In the genomic region with DNA sequence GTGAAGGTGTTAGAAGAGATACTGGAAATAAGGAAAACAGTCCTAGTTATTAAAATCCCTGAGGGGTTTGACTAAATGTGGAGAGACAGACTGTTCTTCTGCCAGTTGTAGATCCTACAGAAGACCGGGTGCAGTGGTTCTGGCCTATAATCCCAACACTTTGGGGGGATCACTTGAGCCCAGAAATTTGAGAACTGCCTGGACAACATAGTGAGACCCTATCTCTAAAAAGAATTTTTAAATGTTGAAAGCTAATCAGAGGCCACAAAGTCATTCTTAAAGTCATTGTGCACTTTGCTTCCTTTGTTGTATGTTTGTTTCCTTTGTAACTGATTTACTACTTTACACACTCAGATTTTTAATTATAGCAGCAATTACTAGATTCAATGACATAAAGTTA, we compare ENCODE assay signal across 15 cellular contexts.
A peak's percentile ranks its signal among the peaks of the same experiment; 100 is the strongest.
DNase-seq lines count a peak whose midpoint lies in the region; ATAC-seq, FAIRE-seq and TF ChIP-seq lines count a peak whose summit lies in the region.
"Had no signal": no experiment of that assay in that cellular context is flagged by ENCODE, and none has a peak within 500 bp of the region (broad histone marks: within the 10 kb centered on the region; RNA-seq: fewer than 3 reads in every experiment).

No MANE protein-coding gene starts in this region.

- H3K4me3 ChIP-seq in KMS-11 (IDR thresholded peaks at IDR 0.05; ENCODE audit: insufficient read depth, low read depth, low read length) (no peak overlapping the region), K562 (no peak overlapping the region), neutrophil (ENCODE audit: low read depth in 1 of 2, low read length in 1 of 2) (no peak overlapping the region), MG63 (no peak overlapping the region)
- H3K4me3 ChIP-seq: BLaER1 treated with 17β-estradiol and CSF1 and Interleukin-3, amounts not matched to agents 10 nM and 100 nM; GM23338; HAP-1; PC-9; SJCRH30 had no signal

- no peak for TF ChIP-seq POLR2A in K562 (conservative IDR thresholded peaks at IDR 0.05)

- no peak for TF ChIP-seq EP300 in K562 (IDR thresholded peaks at IDR 0.05; ENCODE audit: low read length)

- DNase-seq in CD4-positive, alpha-beta T cell, result no peak
- DNase-seq in K562 (ENCODE audit: extremely low read depth in 1 of 4, low spot score in 3 of 4) (no peak), posterior cingulate gyrus (no peak), MG63 (no peak)
- DNase-seq: DMS79 had no signal

- in situ Hi-C loops in K562 (cut with MboI), result loop anchor here (10.0 kb wide), 1 partner anchor 246 kb away; no protein-coding TSS in a partner anchor

- POLR2A ChIA-PET in CD4-positive, alpha-beta T cell (lab: Charles Lee), result interaction anchor here (0.9 to 2.2 kb wide), 13 partner anchors 35 to 158 kb away, joined by 3 to 24 read pairs (median 5); no protein-coding TSS in a partner anchor
- POLR2A ChIA-PET in K562 (lab: Yijun Ruan, JAX), result interaction anchor here (0.7 to 0.8 kb wide), 2 partner anchors 17 to 319 kb away, joined by 3 to 4 read pairs; no protein-coding TSS in a partner anchor

- 0% methylated on average over 1 of the region's 1 CpG for WGBS in K562 (ENCODE audit: insufficient coverage, low coverage, missing lambda C conversion rate)

- H3K27ac Mint-ChIP-seq in CD4-positive, alpha-beta T cell, result peak overlapping the region; percentile 37

- TF ChIP-seq RAD21 in K562 (CRISPR knock-in tag; conservative IDR thresholded peaks at IDR 0.05 in 1 of 2, IDR thresholded peaks at IDR 0.05 in 1 of 2), result no peak

- H3K36me3 ChIP-seq in KMS-11 (ENCODE audit: insufficient read depth) (no peaks in the 10 kb centered on the region), K562 (ENCODE audit: control insufficient read depth, insufficient read depth, low read length) (no peaks in the 10 kb centered on the region), neutrophil (no peaks in the 10 kb centered on the region), MG63 (no peaks in the 10 kb centered on the region)
- H3K36me3 ChIP-seq: BLaER1 treated with 17β-estradiol and CSF1 and Interleukin-3, amounts not matched to agents 10 nM and 100 nM; HAP-1; SJCRH30 had no signal

- H3K4me1 ChIP-seq in KMS-11 (ENCODE audit: low read depth, poor library complexity, severe bottlenecking) (peaks cover 5% of the 10 kb centered on the region), K562 (replicated peaks in 1 of 2; ENCODE audit: control insufficient read depth in 2 of 2, insufficient read depth in 2 of 2, low read length in 2 of 2) (no peaks in the 10 kb centered on the region), neutrophil (ENCODE audit: control insufficient read depth in 1 of 2, insufficient read depth in 1 of 2, low read depth in 1 of 2, low read length in 1 of 2) (peaks cover 7 to 10% of the 10 kb centered on the region in 2 experiments)

- H2AFZ ChIP-seq in KMS-11 (ENCODE audit: low read depth) (peak overlapping the region; percentile 9), K562 (ENCODE audit: low read depth, low read length) (no peak overlapping the region)
- H2AFZ ChIP-seq: GM23338, PC-9 had no signal

- no peaks in the 10 kb centered on the region for H3K36me3 Mint-ChIP-seq in CD4-positive, alpha-beta T cell (ENCODE audit: low read depth)
- H3K36me3 Mint-ChIP-seq: CD8-positive, alpha-beta memory T cell; T-cell had no signal

- no peaks in the 10 kb centered on the region for H3K79me2 ChIP-seq in KMS-11 (ENCODE audit: insufficient read depth, low read depth)
- H3K79me2 ChIP-seq in K562 (ENCODE audit: control insufficient read depth, insufficient read depth, low read length), result no peaks in the 10 kb centered on the region

- no peaks in the 10 kb centered on the region for H3K9me3 ChIP-seq in CD4-positive, alpha-beta T cell (ENCODE audit: control insufficient read depth, low read length)
- H3K9me3 ChIP-seq in K562 (replicated peaks; ENCODE audit: control insufficient read depth, insufficient read depth, low read depth, low read length) (no peaks in the 10 kb centered on the region), neutrophil (no peaks in the 10 kb centered on the region), MG63 (no peaks in the 10 kb centered on the region)
- H3K9me3 ChIP-seq: HAP-1, SJCRH30 had no signal

- no peaks in the 10 kb centered on the region for H3K27me3 Mint-ChIP-seq in CD4-positive, alpha-beta T cell

- no peak overlapping the region for H3K27ac ChIP-seq in CD4-positive, alpha-beta T cell (ENCODE audit: low read depth, low read length)
- no peak overlapping the region for H3K27ac ChIP-seq in KMS-11
- no peak overlapping the region for H3K27ac ChIP-seq in K562 (ENCODE audit: extremely low read depth, low read depth, low read length)
- H3K27ac ChIP-seq in neutrophil, result peak overlapping the region; percentile 15
- H3K27ac ChIP-seq: PC-9, SJCRH30 had no signal

- no peak overlapping the region for H3K9ac ChIP-seq in KMS-11
- H3K9ac ChIP-seq in K562 (ENCODE audit: insufficient read depth in 1 of 2, low read depth in 2 of 2, low read length in 2 of 2), result no peak overlapping the region

- H4K20me1 ChIP-seq in KMS-11 (ENCODE audit: insufficient read depth) (no peaks in the 10 kb centered on the region), K562 (replicated peaks; ENCODE audit: control insufficient read depth, insufficient read depth, low read length) (no peaks in the 10 kb centered on the region)
- H4K20me1 ChIP-seq: BLaER1 treated with 17β-estradiol and CSF1 and Interleukin-3, amounts not matched to agents 10 nM and 100 nM had no signal

- H3K9me1 ChIP-seq in K562 (ENCODE audit: control insufficient read depth, insufficient read depth, low read length), result no peaks in the 10 kb centered on the region

- intact Hi-C loops in CD4-positive, alpha-beta T cell (cut with DNase I, micrococcal nuclease), result loop anchor here in 1 of 2 experiments (1.0 kb wide), 2 partner anchors 60 to 149 kb away; no protein-coding TSS in a partner anchor
- intact Hi-C loops in K562 (cut with micrococcal nuclease), result loop anchor here (1.0 to 2.0 kb wide), 3 partner anchors 59 to 248 kb away; no protein-coding TSS in a partner anchor
- intact Hi-C loops in posterior cingulate gyrus (cut with DNase I), result loop anchor here (1.0 kb wide), 1 partner anchor 149 kb away; no protein-coding TSS in a partner anchor

- BruUV-seq in K562 (replicated peaks; lab: Mats Ljungman, UMichigan), result no TSS peak

- CTCF ChIA-PET in CD4-positive, alpha-beta T cell (lab: Charles Lee), result interaction anchor here (0.7 to 5.3 kb wide), 31 partner anchors 11 to 253 kb away, joined by 3 to 104 read pairs (median 4); a partner anchor contains a TSS
- CTCF ChIA-PET in K562 (lab: Yijun Ruan, JAX; ENCODE audit: low intra/inter-chr PET ratio), result interaction anchor here (1.3 to 2.5 kb wide), 2 partner anchors 59 to 148 kb away, joined by 6 to 35 read pairs; no protein-coding TSS in a partner anchor

- peaks cover 4% of the 10 kb centered on the region for H3K27me3 ChIP-seq in CD4-positive, alpha-beta T cell (ENCODE audit: control insufficient read depth, insufficient read depth, low read length)
- H3K27me3 ChIP-seq in KMS-11 (ENCODE audit: insufficient read depth, low read depth) (no peaks in the 10 kb centered on the region), K562 (ENCODE audit: control insufficient read depth in 2 of 2, insufficient read depth in 2 of 2, low read length in 2 of 2) (peaks cover 14 to 17% of the 10 kb centered on the region in 2 experiments), neutrophil (peaks cover 2% of the 10 kb centered on the region), MG63 (no peaks in the 10 kb centered on the region)
- H3K27me3 ChIP-seq: BLaER1 treated with 17β-estradiol and CSF1 and Interleukin-3, amounts not matched to agents 10 nM and 100 nM; SJCRH30 had no signal

- peaks cover 13% of the 10 kb centered on the region for H3K4me1 Mint-ChIP-seq in CD4-positive, alpha-beta T cell (ENCODE audit: low read depth)

- peak; percentile 52 for FAIRE-seq in K562 (lab: Jason Lieb, UNC)

- ATAC-seq in CD4-positive, alpha-beta T cell (ENCODE audit: poor library complexity), result no peak
- ATAC-seq in K562 (no peak), HG02840 (IDR thresholded peaks at IDR 0.05; ENCODE audit: low FRiP score, unreplicated experiment) (no peak)

- no peak for TF ChIP-seq CTCF in CD4-positive, alpha-beta T cell (IDR thresholded peaks at IDR 0.05)
- TF ChIP-seq CTCF in KMS-11 (conservative IDR thresholded peaks at IDR 0.05; ENCODE audit: low read depth, low read length) (no peak), K562 (IDR thresholded peaks at IDR 0.05 in 2 of 3, conservative IDR thresholded peaks at IDR 0.05 in 1 of 3; ENCODE audit: insufficient read depth in 2 of 3, low read depth in 1 of 3, low read length in 3 of 3) (no peak), neutrophil (IDR thresholded peaks at IDR 0.05) (no peak)

- H3K4me2 ChIP-seq in KMS-11 (no peak overlapping the region), K562 (ENCODE audit: insufficient read depth, low read length) (no peak overlapping the region)
- H3K4me2 ChIP-seq: GM23338, PC-9 had no signal

- no peak overlapping the region for H3K4me3 Mint-ChIP-seq in CD4-positive, alpha-beta T cell
- H3K4me3 Mint-ChIP-seq: CD8-positive, alpha-beta memory T cell; GM23338; T-cell had no signal

- H3K9me3 Mint-ChIP-seq in CD4-positive, alpha-beta T cell, result no peaks in the 10 kb centered on the region
- H3K9me3 Mint-ChIP-seq: CD8-positive, alpha-beta memory T cell; GM23338; T-cell had no signal

TF ChIP-seq in K562, 482 proteins besides CTCF, POLR2A, EP300 and RAD21:
- no peak for TF ChIP-seq ZNF146 (CRISPR knock-in tag; IDR thresholded peaks at IDR 0.05; ENCODE audit: unreplicated experiment)
- TF ChIP-seq ZNF121 (CRISPR knock-in tag; conservative IDR thresholded peaks at IDR 0.05), result peak; percentile 56
- TF ChIP-seq GABPB2 (CRISPR knock-in tag; conservative IDR thresholded peaks at IDR 0.05), result no peak
TF ChIP-seq in K562: peak in this region for 1.
